In genomic region chr15:24957691-24958090, GRCh38 we compare ENCODE assay signal across 12 cellular contexts. TPM values are rescaled to one million over a fixed set of nuclear protein-coding genes. Genes with fewer than 3 reads are reported as not detected.
DNase-seq lines count a peak whose midpoint lies in the region; ATAC-seq and TF ChIP-seq lines count a peak whose summit lies in the region.
"Had no signal": no experiment of that assay in that cellular context is flagged by ENCODE, and none has a peak within 500 bp of the region (broad histone marks: within the 10 kb centered on the region; RNA-seq: fewer than 3 reads in every experiment).

No MANE protein-coding gene starts in this region.

- no peak overlapping the region for H3K27ac ChIP-seq in IMR-90 (ENCODE audit: insufficient read depth, low read length)
- no peak overlapping the region for H3K27ac ChIP-seq in tibial nerve
- H3K27ac ChIP-seq in WERI-Rb-1: no peak overlapping the region

- H3K4me1 Mint-ChIP-seq in Caco-2 (ENCODE audit: low read depth, unreplicated experiment): no peaks in the 10 kb centered on the region
- peaks cover 21% of the 10 kb centered on the region for H3K4me1 Mint-ChIP-seq in chondrocyte (ENCODE audit: low read depth)
- H3K4me1 Mint-ChIP-seq in natural killer cell: peaks cover 23 to 31% of the 10 kb centered on the region in 2 donors

- H3K9me1 ChIP-seq in IMR-90 (ENCODE audit: insufficient read depth, low read length): no peaks in the 10 kb centered on the region

- H3K27ac Mint-ChIP-seq in Caco-2 (ENCODE audit: unreplicated experiment) (no peak overlapping the region), chondrocyte (ENCODE audit: unreplicated experiment) (peak overlapping the region; percentile 55), natural killer cell (peak overlapping the region; percentile 94 to 98)

- H4K20me1 ChIP-seq in IMR-90 (ENCODE audit: insufficient read depth, low read length): peaks cover 28% of the 10 kb centered on the region

- in situ Hi-C loops in IMR-90 (cut with MboI; ENCODE audit: low sequenced_read_pairs): no loop called here

- H4K8ac ChIP-seq in IMR-90 (ENCODE audit: low read depth in 2 of 2, low read length in 2 of 2): no peak overlapping the region

- H2BK5ac ChIP-seq in IMR-90 (ENCODE audit: low read depth, low read length, poor library complexity, severe bottlenecking): no peak overlapping the region

- H3K56ac ChIP-seq in IMR-90 (ENCODE audit: extremely low read depth, insufficient read depth, low read length): no peak overlapping the region

- peaks cover 18% of the 10 kb centered on the region for H3K4me1 ChIP-seq in Caco-2
- 0 out of 2 replicates have a peak, but pooled peaks cover 1% of the 10 kb centered on the region for H3K4me1 ChIP-seq in IMR-90 (ENCODE audit: control insufficient read depth, insufficient read depth, low read length)
- H3K4me1 ChIP-seq in tibial nerve: no peaks in the 10 kb centered on the region

- H3K14ac ChIP-seq in IMR-90 (replicated peaks; ENCODE audit: low read depth, low read length): no peak overlapping the region

- no peak overlapping the region for H3K4me3 ChIP-seq in Caco-2 (ENCODE audit: low read depth, low read length)
- H3K4me3 ChIP-seq in IMR-90 (ENCODE audit: insufficient read depth, low read depth, low read length): 0 out of 2 replicates have a peak overlapping the region, but pooled peaks have one; percentile 9
- H3K4me3 ChIP-seq in tibial nerve: no peak overlapping the region
- no peak overlapping the region for H3K4me3 ChIP-seq in WERI-Rb-1 (ENCODE audit: low read depth, low read length)

- H2AK9ac ChIP-seq in IMR-90 (replicated peaks; ENCODE audit: low read depth, low read length, poor library complexity): no peak overlapping the region

- peaks cover 20% of the 10 kb centered on the region for H3K36me3 Mint-ChIP-seq in Caco-2 (ENCODE audit: insufficient read depth, unreplicated experiment)
- H3K36me3 Mint-ChIP-seq in chondrocyte (ENCODE audit: low read depth): no peaks in the 10 kb centered on the region
- H3K36me3 Mint-ChIP-seq in natural killer cell: no peaks in the 10 kb centered on the region

- BruUV-seq in Caco-2 (replicated peaks; lab: Mats Ljungman, UMichigan): no TSS peak
- TSS peak; percentile 19 for BruUV-seq in IMR-90 (replicated peaks; lab: Mats Ljungman, UMichigan)

- no peak overlapping the region for H3K4ac ChIP-seq in IMR-90 (ENCODE audit: low read depth, low read length)

- no CpG with 5 or more reads among the region's 2 CpGs for WGBS in IMR-90 (ENCODE audit: extremely low coverage in 2 of 2, insufficient read length in 1 of 2), 2 experiments
- 78 to 84% methylated on average over 2 of the region's 2 CpGs for WGBS in tibial nerve, 2 donors

- peak overlapping the region; percentile 38 for H3K4me3 Mint-ChIP-seq in Caco-2 (ENCODE audit: unreplicated experiment)
- H3K4me3 Mint-ChIP-seq in chondrocyte (ENCODE audit: unreplicated experiment): peak overlapping the region; percentile 7
- H3K4me3 Mint-ChIP-seq in natural killer cell: peak overlapping the region; percentile 93

- dilution Hi-C loops in IMR-90 (cut with HindIII; ENCODE audit: low sequenced_read_pairs, unreplicated experiment): no loop called here

- H3K27me3 Mint-ChIP-seq in Caco-2 (ENCODE audit: insufficient read depth, unreplicated experiment): no peaks in the 10 kb centered on the region
- no peaks in the 10 kb centered on the region for H3K27me3 Mint-ChIP-seq in chondrocyte (ENCODE audit: low read depth)
- H3K27me3 Mint-ChIP-seq in natural killer cell (ENCODE audit: low read depth in 2 of 2): no peaks in the 10 kb centered on the region

- H3K4me2 ChIP-seq in IMR-90 (ENCODE audit: low read depth, low read length): 0 out of 2 replicates have a peak overlapping the region, but pooled peaks have one; percentile 31

- TF ChIP-seq EP300 in tibial nerve (IDR thresholded peaks at IDR 0.05): no peak

- no peak overlapping the region for H3K18ac ChIP-seq in IMR-90 (ENCODE audit: low read depth, low read length)

- no peak overlapping the region for H3K9ac ChIP-seq in IMR-90 (ENCODE audit: low read depth, low read length)

- no peak for ATAC-seq in IMR-90 (ENCODE audit: low read depth)
- ATAC-seq in natural killer cell: no peak
- ATAC-seq: activated naive CD4-positive, alpha-beta T cell treated with anti-CD3 and anti-CD28 coated beads, Interleukin-2, amount 50 U/mL, for 72 hours had no signal

- H3K9me3 ChIP-seq in Caco-2 (no peaks in the 10 kb centered on the region), IMR-90 (ENCODE audit: control insufficient read depth, insufficient read depth, low read length) (0 out of 2 replicates have a peak, but pooled peaks cover 2% of the 10 kb centered on the region), tibial nerve (peaks cover 0 to 22% (median 0%) of the 10 kb centered on the region in 4 donors), WERI-Rb-1 (ENCODE audit: severe bottlenecking) (no peaks in the 10 kb centered on the region)

- no peak overlapping the region for H4K5ac ChIP-seq in IMR-90 (ENCODE audit: low read depth, low read length)

- no peaks in the 10 kb centered on the region for H3K36me3 ChIP-seq in Caco-2 (ENCODE audit: control insufficient read depth, insufficient read depth, low read length)
- peaks cover 2% of the 10 kb centered on the region for H3K36me3 ChIP-seq in IMR-90 (ENCODE audit: control insufficient read depth, insufficient read depth, low read length)
- H3K36me3 ChIP-seq in tibial nerve: peaks cover 0 to 8% (median 0%) of the 10 kb centered on the region in 3 donors
- no peaks in the 10 kb centered on the region; the same call in none of the 2 replicates for H3K36me3 ChIP-seq in WERI-Rb-1

- H3K9me3 Mint-ChIP-seq in Caco-2 (ENCODE audit: unreplicated experiment) (no peaks in the 10 kb centered on the region), chondrocyte (ENCODE audit: low read depth) (peaks cover 2% of the 10 kb centered on the region), natural killer cell (peaks cover 0 to 3% of the 10 kb centered on the region in 2 donors)

- DNase-seq in Caco-2: no peak
- no peak for DNase-seq in IMR-90
- DNase-seq in chondrocyte (ENCODE audit: low spot score): no peak
- DNase-seq in natural killer cell: no peak
- DNase-seq in cortex of kidney (lab: John Stamatoyannopoulos, UW): no peak
- DNase-seq in tibial nerve (ENCODE audit: low spot score in 2 of 2): no peak
- DNase-seq in WERI-Rb-1: no peak
- no peak for DNase-seq in A172 (ENCODE audit: low spot score)
- DNase-seq: activated CD4-positive, alpha-beta T cell treated with anti-CD3 and anti-CD28 coated beads, Interleukin-2, amount 50 U/mL, for 4 hours; Calu3; NCI-H524 treated with DMSO at 0.1 percent for 48 hours had no signal

- no peak for TF ChIP-seq CTCF in Caco-2 (IDR thresholded peaks at IDR 0.05; ENCODE audit: insufficient read depth in 1 of 2, low read depth in 1 of 2, low read length in 1 of 2, severe bottlenecking in 1 of 2, unreplicated experiment in 1 of 2)
- no peak for TF ChIP-seq CTCF in IMR-90 (conservative IDR thresholded peaks at IDR 0.05; ENCODE audit: low read depth, low read length)
- TF ChIP-seq CTCF in chondrocyte (IDR thresholded peaks at IDR 0.05): no peak
- no peak for TF ChIP-seq CTCF in natural killer cell (IDR thresholded peaks at IDR 0.05)
- TF ChIP-seq CTCF in tibial nerve (IDR thresholded peaks at IDR 0.05): no peak
- TF ChIP-seq CTCF in WERI-Rb-1 (IDR thresholded peaks at IDR 0.05; ENCODE audit: low read depth, low read length): no peak

- H3K27me3 ChIP-seq in Caco-2 (replicated peaks; ENCODE audit: control insufficient read depth, insufficient read depth, low read length): no peaks in the 10 kb centered on the region
- no peaks in the 10 kb centered on the region for H3K27me3 ChIP-seq in IMR-90 (ENCODE audit: control insufficient read depth, insufficient read depth, low read length)
- no peaks in the 10 kb centered on the region for H3K27me3 ChIP-seq in tibial nerve
- H3K27me3 ChIP-seq in WERI-Rb-1 (ENCODE audit: insufficient read depth, low read depth, severe bottlenecking): peaks cover 6% of the 10 kb centered on the region

- H2AK5ac ChIP-seq in IMR-90 (ENCODE audit: low read depth, low read length): no peak overlapping the region

- no peak overlapping the region for H2AFZ ChIP-seq in IMR-90 (replicated peaks; ENCODE audit: low read length, poor library complexity)

- H3K79me1 ChIP-seq in IMR-90 (ENCODE audit: low read depth in 1 of 2, low read length in 2 of 2): peaks cover 0 to 23% of the 10 kb centered on the region in 2 experiments; a peak in 3 of 4 replicates

- no peak overlapping the region for H2BK20ac ChIP-seq in IMR-90 (ENCODE audit: low read depth, low read length)

- TF ChIP-seq POLR2A in IMR-90 (IDR thresholded peaks at IDR 0.05; ENCODE audit: low read depth, low read length): no peak
- no peak for TF ChIP-seq POLR2A in tibial nerve (IDR thresholded peaks at IDR 0.05)

- H2BK15ac ChIP-seq in IMR-90 (ENCODE audit: low read depth, low read length): no peak overlapping the region

- POLR2A ChIA-PET in Caco-2 (lab: Charles Lee): no interaction called here
- POLR2A ChIA-PET in IMR-90 (lab: Charles Lee; ENCODE audit: unreplicated experiment): no interaction called here

- intact Hi-C loops in Caco-2 (cut with micrococcal nuclease; ENCODE audit: unreplicated experiment) (loop anchor here (2.0 to 5.0 kb wide), 2 partner anchors 39 to 480 kb away; partner anchors contain the start of gene UBE3A), IMR-90 (cut with micrococcal nuclease) (loop anchor here (2.0 kb wide), 1 partner anchor 101 kb away; no protein-coding TSS in a partner anchor), natural killer cell (cut with micrococcal nuclease) (loop anchor here (10.0 kb wide), 1 partner anchor 477 kb away; the partner anchor contains the start of gene UBE3A)

- CTCF ChIA-PET in Caco-2 (lab: Charles Lee): no interaction called here
- CTCF ChIA-PET in IMR-90 (lab: Yijun Ruan, JAX): interaction anchor here (1.0 kb wide), 1 partner anchor 28 kb away, joined by 4 read pairs; no protein-coding TSS in a partner anchor

- peak overlapping the region; percentile 42; the same call in 1 of the 2 replicates for H3K23ac ChIP-seq in IMR-90 (ENCODE audit: low read depth, low read length)

- TF ChIP-seq RAD21 in IMR-90 (IDR thresholded peaks at IDR 0.05; ENCODE audit: low read length): no peak

- H4K91ac ChIP-seq in IMR-90 (ENCODE audit: insufficient read depth, low read depth, low read length): no peak overlapping the region

- no peak overlapping the region for H2BK120ac ChIP-seq in IMR-90 (ENCODE audit: low read depth, low read length)

RNA-seq across cellular contexts. Expression of gene SNRPN, which starts 2.9 kb away (rescaled TPM):
- 157 and 167 TPM in 2 replicates for total RNA-seq in Caco-2 (2022)
- total RNA-seq in IMR-90 (2012; rRNA removed): 167 and 185 TPM in 2 replicates
- polyA plus RNA-seq in IMR-90 (2012; rRNA removed): 121 and 123 TPM in 2 replicates
- polyA plus RNA-seq in IMR-90 (2012; cell fraction: cytosol; rRNA removed): 101 and 138 TPM in 2 replicates
- 81.1 and 102 TPM in 2 replicates for polyA plus RNA-seq in IMR-90 (2012; cell fraction: nucleus; rRNA removed; ENCODE audit: low replicate concordance)
- total RNA-seq in chondrocyte: 93.8 to 99.5 TPM (median 97.4 TPM) in 3 replicates
- total RNA-seq in natural killer cell: 10 to 100 TPM; 64.1 to 68.8 (median 65.0) TPM
- 100 to 1,000 TPM in 3 of 4 donors, 10 to 100 TPM in 1; 81.3 to 128 (median 124) TPM for total RNA-seq in tibial nerve
- total RNA-seq in A172 (2014; rRNA removed; shearing (Covaris generic)): 61.3 and 73.6 TPM in 2 replicates
- total RNA-seq: Calu3 had no signal

RNA-seq across cellular contexts. Expression of gene SNURF, which starts 2.9 kb away (rescaled TPM):
- 10.7 and 32.4 TPM in 2 replicates for total RNA-seq in Caco-2 (2022)
- total RNA-seq in IMR-90 (2012; rRNA removed): 8.1 and 13.1 TPM in 2 replicates
- 4.3 and 6.5 TPM in 2 replicates for polyA plus RNA-seq in IMR-90 (2012; rRNA removed)
- polyA plus RNA-seq in IMR-90 (2012; cell fraction: cytosol; rRNA removed): 1.1 and 2.9 TPM in 2 replicates
- polyA plus RNA-seq in IMR-90 (2012; cell fraction: nucleus; rRNA removed; ENCODE audit: low replicate concordance): 2.7 and 9.6 TPM in 2 replicates
- 15.3 to 19.5 TPM (median 17.8 TPM) in 3 replicates for total RNA-seq in chondrocyte
- 10 to 100 TPM; 15.9 to 20.7 (median 19.6) TPM for total RNA-seq in natural killer cell
- 1 to 10 TPM in 3 of 4 donors, not detected in 1; 2.1 to 8.1 (median 3.5) TPM for total RNA-seq in tibial nerve
- 0.84 TPM in 1 of 2 replicates, not detected in the other for total RNA-seq in A172 (2014; rRNA removed; shearing (Covaris generic))
- total RNA-seq: Calu3 had no signal

Comparison
In these comparisons a context has a peak if more than half of its experiments do, and no peak if none do; other contexts are left out.
1. H3K4me3 Mint-ChIP-seq: peak in every context shown above with its lines; median percentile 93 in natural killer cell; 38 in Caco-2; 7 in chondrocyte.